In genomic region chr6:29938746-29939508, GRCh38 we compare ENCODE assay signal across 15 cellular contexts.
"Had no signal": no experiment of that assay in that cellular context is flagged by ENCODE, and none has a peak within 500 bp of the region (broad histone marks: within the 10 kb centered on the region; RNA-seq: fewer than 3 reads in every experiment).

No MANE protein-coding gene starts in this region.

- DNase-seq: activated CD4-positive, alpha-beta T cell treated with anti-CD3 and anti-CD28 coated beads, Interleukin-2, amount 10 ng/mL, durations not matched to agents 24 days and 14 days; activated naive CD4-positive, alpha-beta T cell treated with Interleukin-2 at 50 U/mL for 16 hours; activated T-cell treated with anti-CD3 and anti-CD28 coated beads for 4 hours; foreskin fibroblast; head of caudate nucleus; left cardiac atrium; lower lobe of right lung; pancreas; stimulated activated CD4-positive, alpha-beta T cell treated with anti-CD3 and anti-CD28 coated beads, Interleukin-12 subunit alpha, Interleukin-12 subunit beta, amount 100 ng/mL, for 4 hours; stimulated activated CD4-positive, alpha-beta T cell treated with anti-CD3 and anti-CD28 coated beads, Interleukin-2, amount 100 ng/mL, for 48 hours; stimulated activated naive CD4-positive, alpha-beta T cell; T-helper 17 cell; tibial artery; uterus had no signal

- ATAC-seq: activated T-helper 17 cell treated with anti-CD3 and anti-CD28 coated beads, Interleukin-2, amount 50 U/mL, for 72 hours; left cardiac atrium; lower lobe of right lung; pancreas; T-helper 17 cell had no signal

- H3K4me3 Mint-ChIP-seq: activated CD4-positive, alpha-beta T cell treated with anti-CD3 and anti-CD28 coated beads, Interleukin-2, amount 10 ng/mL, durations not matched to agents 24 days and 14 days; activated T-helper 17 cell treated with anti-CD3 and anti-CD28 coated beads, Interleukin-2, amount 50 U/mL, for 72 hours; T-helper 17 cell had no signal

- H3K27me3 Mint-ChIP-seq: activated CD4-positive, alpha-beta T cell treated with anti-CD3 and anti-CD28 coated beads, Interleukin-2, amount 10 ng/mL, durations not matched to agents 24 days and 14 days; activated T-helper 17 cell treated with anti-CD3 and anti-CD28 coated beads, Interleukin-2, amount 50 U/mL, for 72 hours; T-helper 17 cell had no signal

- H3K27ac Mint-ChIP-seq: activated CD4-positive, alpha-beta T cell treated with anti-CD3 and anti-CD28 coated beads, Interleukin-2, amount 10 ng/mL, durations not matched to agents 24 days and 14 days; activated T-helper 17 cell treated with anti-CD3 and anti-CD28 coated beads, Interleukin-2, amount 50 U/mL, for 72 hours; T-helper 17 cell had no signal

- H3K9me3 Mint-ChIP-seq: activated T-helper 17 cell treated with anti-CD3 and anti-CD28 coated beads, Interleukin-2, amount 50 U/mL, for 72 hours had no signal
